In genomic region chr15:81268340-81268739, GRCh38 we compare ENCODE assay signal across 5 cellular contexts.
"Had no signal": no experiment of that assay in that cellular context is flagged by ENCODE, and none has a peak within 500 bp of the region (broad histone marks: within the 10 kb centered on the region; RNA-seq: fewer than 3 reads in every experiment).

No MANE protein-coding gene starts in this region.

- H3K4me3 ChIP-seq: GM23338, K562 had no signal

- H3K9me3 Mint-ChIP-seq: GM23338, H9 had no signal

- H2AFZ ChIP-seq: GM23338 had no signal

- H3K4me2 ChIP-seq: GM23338 had no signal

- DNase-seq: H9, HCEC 1CT, IMR-90 had no signal

- H3K27ac Mint-ChIP-seq: GM23338, H9 had no signal

- ATAC-seq: GM23338, K562 had no signal

- H3K4me3 Mint-ChIP-seq: GM23338, H9 had no signal
